Comparison of ENCODE assay signal across 23 cellular contexts in genomic region chr5:103428923-103429322, GRCh38.
DNase-seq lines count a peak whose midpoint lies in the region; ATAC-seq, FAIRE-seq and TF ChIP-seq lines count a peak whose summit lies in the region.
"Had no signal": no experiment of that assay in that cellular context is flagged by ENCODE, and none has a peak within 500 bp of the region (broad histone marks: within the 10 kb centered on the region; RNA-seq: fewer than 3 reads in every experiment).

No MANE protein-coding gene starts in this region.

- H3K4me3 ChIP-seq in body of pancreas (no peak overlapping the region), psoas muscle (no peak overlapping the region), kidney (ENCODE audit: low read length in 2 of 2) (no peak overlapping the region), trophoblast cell (ENCODE audit: low read depth, low read length) (no peak overlapping the region)
- H3K4me3 ChIP-seq: gastrocnemius medialis, hepatocyte, SK-N-MC, stomach, tibial nerve had no signal

- no peak overlapping the region for H2AK5ac ChIP-seq in trophoblast cell (ENCODE audit: low read length)

- FAIRE-seq in kidney (lab: Jason Lieb, UNC) = no peak
- FAIRE-seq: GM12892 had no signal

- H3K4me2 ChIP-seq in trophoblast cell (ENCODE audit: low read length) = no peak overlapping the region
- H3K4me2 ChIP-seq: hepatocyte had no signal

- H3K9me3 ChIP-seq in body of pancreas (no peaks in the 10 kb centered on the region), psoas muscle (no peaks in the 10 kb centered on the region), kidney (ENCODE audit: control insufficient read depth in 1 of 2, low read length in 2 of 2) (no peaks in the 10 kb centered on the region), trophoblast cell (ENCODE audit: insufficient read depth, low read depth, low read length) (no peaks in the 10 kb centered on the region)
- H3K9me3 ChIP-seq: gastrocnemius medialis, stomach, tibial nerve had no signal

- H2BK5ac ChIP-seq in trophoblast cell (ENCODE audit: low read depth, low read length, poor library complexity) = no peak overlapping the region

- no peak overlapping the region for H3K14ac ChIP-seq in trophoblast cell (ENCODE audit: low read length)

- no peak overlapping the region for H4K91ac ChIP-seq in trophoblast cell (ENCODE audit: low read depth, low read length)

- H3K18ac ChIP-seq in trophoblast cell (ENCODE audit: low read length) = no peak overlapping the region

- TF ChIP-seq CTCF in body of pancreas (IDR thresholded peaks at IDR 0.05) (no peak), psoas muscle (IDR thresholded peaks at IDR 0.05) (no peak), kidney (IDR thresholded peaks at IDR 0.05; ENCODE audit: borderline replicate concordance, extremely low read depth, insufficient read depth) (no peak)

- no peak overlapping the region for H3K4ac ChIP-seq in trophoblast cell (ENCODE audit: low read depth, low read length)

- no peak overlapping the region for H2BK12ac ChIP-seq in trophoblast cell (ENCODE audit: low read length)

- DNase-seq in body of pancreas (no peak), psoas muscle (no peak), kidney (no peak), trophoblast cell (no peak)
- DNase-seq: activated CD4-positive, alpha-beta T cell treated with anti-CD3 and anti-CD28 coated beads for 48 hours; activated naive CD4-positive, alpha-beta T cell; activated T-cell treated with anti-CD3 and anti-CD28 coated beads, Interleukin-2, amount 50 U/mL, for 4 hours; gastrocnemius medialis; naive thymus-derived CD4-positive, alpha-beta T cell; NCI-H1694 treated with DMSO at 0.1 percent for 48 hours; RPMI8226 had no signal

- ATAC-seq in GM19351 (IDR thresholded peaks at IDR 0.05; ENCODE audit: unreplicated experiment) = peak; percentile 74
- peak; percentile 52 for ATAC-seq in HG03342 (IDR thresholded peaks at IDR 0.05; ENCODE audit: unreplicated experiment)
- no peak for ATAC-seq in body of pancreas
- ATAC-seq in psoas muscle = no peak
- no peak for ATAC-seq in HG03159 (IDR thresholded peaks at IDR 0.05; ENCODE audit: unreplicated experiment)
- no peak for ATAC-seq in GM19467 (IDR thresholded peaks at IDR 0.05; ENCODE audit: unreplicated experiment)
- ATAC-seq: activated T-cell treated with anti-CD3 and anti-CD28 coated beads, Interleukin-2, amount 50 U/mL, for 4 hours; gastrocnemius medialis; left lobe of liver; naive thymus-derived CD4-positive, alpha-beta T cell had no signal

- no peak overlapping the region for H2BK120ac ChIP-seq in trophoblast cell (ENCODE audit: insufficient read depth, low read length, poor library complexity)

- intact Hi-C loops in body of pancreas (cut with DNase I) (no loop called here), psoas muscle (cut with DNase I) (no loop called here), kidney (cut with DNase I) (no loop called here)

- no peak overlapping the region for H4K12ac ChIP-seq in trophoblast cell (ENCODE audit: low read depth, low read length)

- peaks cover 11% of the 10 kb centered on the region for H3K4me1 ChIP-seq in body of pancreas
- H3K4me1 ChIP-seq in psoas muscle = peaks cover 18% of the 10 kb centered on the region
- peaks cover 4 to 11% of the 10 kb centered on the region in 2 donors for H3K4me1 ChIP-seq in kidney (ENCODE audit: control insufficient read depth in 1 of 2, insufficient read depth in 1 of 2, low read depth in 1 of 2, low read length in 2 of 2)
- H3K4me1 ChIP-seq in trophoblast cell (ENCODE audit: control insufficient read depth in 1 of 2, insufficient read depth in 2 of 2, low read length in 2 of 2) = peaks cover 0 to 2% of the 10 kb centered on the region in 2 experiments
- H3K4me1 ChIP-seq: stomach had no signal

- H3K9ac ChIP-seq in kidney (ENCODE audit: low read length in 2 of 2) (no peak overlapping the region), trophoblast cell (ENCODE audit: low read length) (no peak overlapping the region)

- H3K27ac ChIP-seq in body of pancreas (peak overlapping the region in 3 of 4 donors; percentile 22 to 73 (median 65)), psoas muscle (peak overlapping the region; percentile 24), kidney (ENCODE audit: low read depth in 2 of 2, low read length in 2 of 2) (no peak overlapping the region), trophoblast cell (ENCODE audit: low read depth, low read length) (no peak overlapping the region)
- H3K27ac ChIP-seq: C4-2B, gastrocnemius medialis, hepatocyte, HL-60, SK-N-MC, stomach had no signal

- WGBS in body of pancreas, 2 donors = 39 to 49% methylated on average over 2 of the region's 2 CpGs
- 47 to 67% (median 58%) methylated on average over 2 of the region's 2 CpGs for WGBS in psoas muscle, 3 donors
- WGBS in trophoblast cell (ENCODE audit: extremely low coverage, insufficient coverage, insufficient read length) = no CpG with 5 or more reads among the region's 2 CpGs

- no peak overlapping the region for H3K23ac ChIP-seq in trophoblast cell (ENCODE audit: low read length)

- no peaks in the 10 kb centered on the region for H3K79me2 ChIP-seq in trophoblast cell (ENCODE audit: control insufficient read depth, insufficient read depth, low read length, poor library complexity)
- H3K79me2 ChIP-seq: hepatocyte had no signal

- H3K36me3 ChIP-seq in body of pancreas (replicated peaks in 1 of 2; ENCODE audit: insufficient read depth in 1 of 2, low read depth in 2 of 2) (no peaks in the 10 kb centered on the region), psoas muscle (ENCODE audit: insufficient read depth in 1 of 2, low read depth in 1 of 2) (no peaks in the 10 kb centered on the region), kidney (ENCODE audit: control insufficient read depth in 1 of 2, insufficient read depth in 2 of 2, low read length in 2 of 2) (no peaks in the 10 kb centered on the region), trophoblast cell (ENCODE audit: control insufficient read depth in 1 of 2, insufficient read depth in 2 of 2, low read length in 2 of 2) (no peaks in the 10 kb centered on the region)
- H3K36me3 ChIP-seq: gastrocnemius medialis, stomach, tibial nerve had no signal

- H3K79me1 ChIP-seq in trophoblast cell (ENCODE audit: low read length) = peaks cover 2% of the 10 kb centered on the region

- H3K27me3 ChIP-seq in body of pancreas = no peaks in the 10 kb centered on the region
- no peaks in the 10 kb centered on the region for H3K27me3 ChIP-seq in psoas muscle (ENCODE audit: insufficient read depth in 3 of 3, low read length in 2 of 3)
- no peaks in the 10 kb centered on the region for H3K27me3 ChIP-seq in trophoblast cell (ENCODE audit: insufficient read depth, low read length)
- H3K27me3 ChIP-seq: gastrocnemius medialis, hepatocyte, stomach, tibial nerve had no signal

- no peak overlapping the region for H4K8ac ChIP-seq in trophoblast cell (ENCODE audit: low read depth, low read length)

- H2AFZ ChIP-seq in trophoblast cell (ENCODE audit: insufficient read depth, low read length, poor library complexity) = no peak overlapping the region
- H2AFZ ChIP-seq: hepatocyte had no signal

- no peak for TF ChIP-seq POLR2A in body of pancreas (IDR thresholded peaks at IDR 0.05)

Comparison
In these comparisons a context has a peak if more than half of its experiments do, and no peak if none do; other contexts are left out.
1. ATAC-seq: peak in GM19351 (single experiment) and HG03342 (single experiment); none in body of pancreas (single experiment), psoas muscle (0 of 4), HG03159 (single experiment) and GM19467 (single experiment).
2. H3K27ac ChIP-seq: peak in body of pancreas (3 of 4) and psoas muscle (single experiment); none in kidney (0 of 2) and trophoblast cell (single experiment).